Comparison of ENCODE assay signal across 1 cellular context in genomic region chr3:183253364-183253960, GRCh38.
A peak's percentile ranks its signal among the peaks of the same experiment; 100 is the strongest.
TF ChIP-seq lines count a peak whose summit lies in the region.

No MANE protein-coding gene starts in this region.

TF ChIP-seq in K562, 482 proteins besides CTCF, POLR2A, EP300 and RAD21 (continued from another document and continues in another):
- TF ChIP-seq ZSCAN29 (IDR thresholded peaks at IDR 0.05) (no peak), ARID1B (IDR thresholded peaks at IDR 0.05) (0 out of 2 replicates have a peak, but pooled peaks have one; percentile 36), HMGN3 (IDR thresholded peaks at IDR 0.05; ENCODE audit: borderline replicate concordance, extremely low read depth, insufficient read length, low read depth, low read length) (peak; percentile 45), KDM2B (CRISPR knock-in tag; IDR thresholded peaks at IDR 0.05) (peak; percentile 56; the same call in 1 of the 2 replicates), TFAP4 (CRISPR knock-in tag; IDR thresholded peaks at IDR 0.05; ENCODE audit: borderline replicate concordance) (0 out of 2 replicates have a peak, but pooled peaks have one; percentile 61), ZNF23 (CRISPR knock-in tag; IDR thresholded peaks at IDR 0.05) (no peak), RFX1 (IDR thresholded peaks at IDR 0.05) (no peak), MLLT1 (IDR thresholded peaks at IDR 0.05) (peak in 1 of 2 experiments; percentile 64; a peak in 1 of 4 replicates), ZNF561 (CRISPR knock-in tag; conservative IDR thresholded peaks at IDR 0.05) (no peak), SAP30 (IDR thresholded peaks at IDR 0.05; ENCODE audit: borderline replicate concordance, insufficient read depth, low read depth, low read length, poor library complexity, severe bottlenecking) (peak; percentile 15), AFF4 (CRISPR knock-in tag; IDR thresholded peaks at IDR 0.05) (peak; percentile 84), ATF1 (CRISPR knock-in tag; IDR thresholded peaks at IDR 0.05) (no peak), ATF1 (tag; IDR thresholded peaks at IDR 0.05) (0 out of 2 replicates have a peak, but pooled peaks have one; percentile 20), RBFOX2 (IDR thresholded peaks at IDR 0.05; ENCODE audit: low read depth, low read length) (peak; percentile 57), HNRNPLL (IDR thresholded peaks at IDR 0.05; ENCODE audit: low read depth, low read length, poor library complexity, severe bottlenecking) (peak; percentile 55), E2F5 (CRISPR knock-in tag; IDR thresholded peaks at IDR 0.05) (0 out of 2 replicates have a peak, but pooled peaks have one; percentile 24), ZBTB40 (IDR thresholded peaks at IDR 0.05) (peak; percentile 46), ZBTB40 (CRISPR knock-in tag; IDR thresholded peaks at IDR 0.05) (no peak), E2F1 (CRISPR knock-in tag; IDR thresholded peaks at IDR 0.05) (peak; percentile 44; the same call in 1 of the 2 replicates), ZBTB2 (IDR thresholded peaks at IDR 0.05) (0 out of 2 replicates have a peak, but pooled peaks have one; percentile 43), STAT6 (CRISPR knock-in tag; IDR thresholded peaks at IDR 0.05) (no peak), HDAC1 (IDR thresholded peaks at IDR 0.05) (peak in 1 of 2 experiments; percentile 10; a peak in 1 of 4 replicates), NR1H2 (CRISPR knock-in tag; IDR thresholded peaks at IDR 0.05) (no peak), NFIC (IDR thresholded peaks at IDR 0.05) (peak; percentile 46), ZBTB1 (CRISPR knock-in tag; IDR thresholded peaks at IDR 0.05; ENCODE audit: borderline replicate concordance, low read depth) (peak; percentile 94), VEZF1 (CRISPR knock-in tag; IDR thresholded peaks at IDR 0.05) (peak; percentile 20; the same call in 1 of the 2 replicates), MCM3 (IDR thresholded peaks at IDR 0.05) (no peak), DPF2 (IDR thresholded peaks at IDR 0.05) (0 out of 2 replicates have a peak, but pooled peaks have one; percentile 26), ZNF324 (CRISPR knock-in tag; IDR thresholded peaks at IDR 0.05) (0 out of 2 replicates have a peak, but pooled peaks have one; percentile 6), CHD1 (IDR thresholded peaks at IDR 0.05; ENCODE audit: low read length) (peak; percentile 78), SAFB (IDR thresholded peaks at IDR 0.05; ENCODE audit: borderline replicate concordance, low read depth, low read length) (no peak), HDAC2 (IDR thresholded peaks at IDR 0.05) (peak; percentile 47; the same call in 1 of the 2 replicates), MAZ (CRISPR knock-in tag; conservative IDR thresholded peaks at IDR 0.05 in 1 of 2, IDR thresholded peaks at IDR 0.05 in 1 of 2) (peak in 1 of 2 experiments; percentile 46; a peak in 1 of 4 replicates), CXXC5 (CRISPR knock-in tag; IDR thresholded peaks at IDR 0.05) (peak; percentile 31)
